ENCODE assay signal across 1 cellular context in genomic region chr3:154987846-154988245, GRCh38.
TF ChIP-seq lines count a peak whose summit lies in the region.

No MANE protein-coding gene starts in this region.

TF ChIP-seq in GM23338, 12 proteins besides CTCF, POLR2A, EP300 and RAD21 (continued from another document):
- TF ChIP-seq ZNF462 (CRISPR knock-in tag; IDR thresholded peaks at IDR 0.05), result no peak
- no peak for TF ChIP-seq POLR2AphosphoS5 (IDR thresholded peaks at IDR 0.05; ENCODE audit: low read depth)
- TF ChIP-seq JUNB (IDR thresholded peaks at IDR 0.05; ENCODE audit: unreplicated experiment), result no peak
- no peak for TF ChIP-seq REST (IDR thresholded peaks at IDR 0.05; ENCODE audit: unreplicated experiment)
- no peak for TF ChIP-seq ZNF114 (CRISPR knock-in tag; IDR thresholded peaks at IDR 0.05)
- TF ChIP-seq EZH2phosphoT487 (IDR thresholded peaks at IDR 0.05; ENCODE audit: unreplicated experiment), result no peak
- no peak for TF ChIP-seq ETS1 (IDR thresholded peaks at IDR 0.05)
- TF ChIP-seq ZNF331 (CRISPR knock-in tag; IDR thresholded peaks at IDR 0.05; ENCODE audit: low read depth), result no peak
